Comparison of ENCODE assay signal across 3 cellular contexts in the genomic region with DNA sequence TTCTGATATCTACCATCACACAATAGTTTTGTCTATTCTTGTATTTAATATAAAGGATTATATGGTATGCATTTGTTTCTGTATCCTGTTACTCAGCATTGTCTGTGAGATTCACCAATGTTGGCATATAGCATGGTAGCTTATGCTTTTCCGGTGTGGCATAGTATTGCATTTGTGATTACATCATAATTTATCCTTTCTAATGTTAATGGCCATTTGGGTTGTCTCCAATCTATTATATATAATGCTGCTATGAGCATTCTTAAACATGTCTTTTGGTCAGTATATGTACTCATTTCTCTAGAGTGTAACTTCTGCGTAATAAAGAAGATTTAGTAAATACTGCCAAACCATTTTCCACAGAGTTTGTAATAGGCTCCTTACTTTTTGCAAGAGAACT.
TF ChIP-seq lines count a peak whose summit lies in the region.

No MANE protein-coding gene starts in this region.

TF ChIP-seq in HepG2, 621 proteins besides CTCF, POLR2A, EP300 and RAD21:
- TF ChIP-seq ZNF768 (CRISPR knock-in tag; IDR thresholded peaks at IDR 0.05), result no peak
- no peak for TF ChIP-seq SAFB2 (CRISPR knock-in tag; IDR thresholded peaks at IDR 0.05; ENCODE audit: borderline replicate concordance, low read depth)
- peak; percentile 65 for TF ChIP-seq ATF7 (IDR thresholded peaks at IDR 0.05)
- TF ChIP-seq ATF7 (CRISPR knock-in tag; IDR thresholded peaks at IDR 0.05), result no peak
- TF ChIP-seq CEBPB (IDR thresholded peaks at IDR 0.05; ENCODE audit: borderline replicate concordance, low read depth, low read length), result peak; percentile 30; the same call in 1 of the 2 replicates
- TF ChIP-seq MXD4 (CRISPR knock-in tag; IDR thresholded peaks at IDR 0.05), result no peak
- TF ChIP-seq POLR2G (IDR thresholded peaks at IDR 0.05; ENCODE audit: low read depth, low read length), result no peak
TF ChIP-seq in HepG2: peak in this region for 2.

TF ChIP-seq in HEK293, 187 proteins besides CTCF, POLR2A, EP300 and RAD21:
- TF ChIP-seq, protein P1, sequence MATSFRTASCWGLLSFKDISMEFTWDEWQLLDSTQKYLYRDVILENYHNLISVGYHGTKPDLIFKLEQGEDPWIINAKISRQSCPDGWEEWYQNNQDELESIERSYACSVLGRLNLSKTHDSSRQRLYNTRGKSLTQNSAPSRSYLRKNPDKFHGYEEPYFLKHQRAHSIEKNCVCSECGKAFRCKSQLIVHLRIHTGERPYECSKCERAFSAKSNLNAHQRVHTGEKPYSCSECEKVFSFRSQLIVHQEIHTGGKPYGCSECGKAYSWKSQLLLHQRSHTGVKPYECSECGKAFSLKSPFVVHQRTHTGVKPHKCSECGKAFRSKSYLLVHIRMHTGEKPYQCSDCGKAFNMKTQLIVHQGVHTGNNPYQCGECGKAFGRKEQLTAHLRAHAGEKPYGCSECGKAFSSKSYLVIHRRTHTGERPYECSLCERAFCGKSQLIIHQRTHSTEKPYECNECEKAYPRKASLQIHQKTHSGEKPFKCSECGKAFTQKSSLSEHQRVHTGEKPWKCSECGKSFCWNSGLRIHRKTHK (tag by site-specific recombination; IDR thresholded peaks at IDR 0.05), result no peak
- TF ChIP-seq, protein P2, sequence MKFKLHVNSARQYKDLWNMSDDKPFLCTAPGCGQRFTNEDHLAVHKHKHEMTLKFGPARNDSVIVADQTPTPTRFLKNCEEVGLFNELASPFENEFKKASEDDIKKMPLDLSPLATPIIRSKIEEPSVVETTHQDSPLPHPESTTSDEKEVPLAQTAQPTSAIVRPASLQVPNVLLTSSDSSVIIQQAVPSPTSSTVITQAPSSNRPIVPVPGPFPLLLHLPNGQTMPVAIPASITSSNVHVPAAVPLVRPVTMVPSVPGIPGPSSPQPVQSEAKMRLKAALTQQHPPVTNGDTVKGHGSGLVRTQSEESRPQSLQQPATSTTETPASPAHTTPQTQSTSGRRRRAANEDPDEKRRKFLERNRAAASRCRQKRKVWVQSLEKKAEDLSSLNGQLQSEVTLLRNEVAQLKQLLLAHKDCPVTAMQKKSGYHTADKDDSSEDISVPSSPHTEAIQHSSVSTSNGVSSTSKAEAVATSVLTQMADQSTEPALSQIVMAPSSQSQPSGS (tag by site-specific recombination; IDR thresholded peaks at IDR 0.05; ENCODE audit: low read depth), result peak; percentile 62; the same call in 1 of the 2 replicates
- TF ChIP-seq ZNF16 (tag by site-specific recombination; IDR thresholded peaks at IDR 0.05; ENCODE audit: low read depth) (no peak), KLF9 (tag by site-specific recombination; IDR thresholded peaks at IDR 0.05; ENCODE audit: low read depth) (no peak), ZBTB1 (tag by site-specific recombination; IDR thresholded peaks at IDR 0.05) (no peak)
- TF ChIP-seq, protein P3, sequence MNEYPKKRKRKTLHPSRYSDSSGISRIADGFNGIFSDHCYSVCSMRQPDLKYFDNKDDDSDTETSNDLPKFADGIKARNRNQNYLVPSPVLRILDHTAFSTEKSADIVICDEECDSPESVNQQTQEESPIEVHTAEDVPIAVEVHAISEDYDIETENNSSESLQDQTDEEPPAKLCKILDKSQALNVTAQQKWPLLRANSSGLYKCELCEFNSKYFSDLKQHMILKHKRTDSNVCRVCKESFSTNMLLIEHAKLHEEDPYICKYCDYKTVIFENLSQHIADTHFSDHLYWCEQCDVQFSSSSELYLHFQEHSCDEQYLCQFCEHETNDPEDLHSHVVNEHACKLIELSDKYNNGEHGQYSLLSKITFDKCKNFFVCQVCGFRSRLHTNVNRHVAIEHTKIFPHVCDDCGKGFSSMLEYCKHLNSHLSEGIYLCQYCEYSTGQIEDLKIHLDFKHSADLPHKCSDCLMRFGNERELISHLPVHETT (tag by site-specific recombination; IDR thresholded peaks at IDR 0.05), result no peak

TF ChIP-seq in IMR-90, 13 proteins besides CTCF, POLR2A, EP300 and RAD21:
- TF ChIP-seq RFX5 (IDR thresholded peaks at IDR 0.05; ENCODE audit: low read depth, low read length), result no peak
- no peak for TF ChIP-seq FOS (IDR thresholded peaks at IDR 0.05; ENCODE audit: low read depth, low read length)
- no peak for TF ChIP-seq RCOR1 (IDR thresholded peaks at IDR 0.05; ENCODE audit: insufficient replicate concordance, low read length)
- no peak for TF ChIP-seq NFE2L2 (IDR thresholded peaks at IDR 0.05; ENCODE audit: low read depth, low read length)
- 0 out of 2 replicates have a peak, but pooled peaks have one; percentile 6 for TF ChIP-seq CEBPB (IDR thresholded peaks at IDR 0.05; ENCODE audit: low read depth, low read length)
